Comparison of ENCODE assay signal across 19 cellular contexts in the genomic region with DNA sequence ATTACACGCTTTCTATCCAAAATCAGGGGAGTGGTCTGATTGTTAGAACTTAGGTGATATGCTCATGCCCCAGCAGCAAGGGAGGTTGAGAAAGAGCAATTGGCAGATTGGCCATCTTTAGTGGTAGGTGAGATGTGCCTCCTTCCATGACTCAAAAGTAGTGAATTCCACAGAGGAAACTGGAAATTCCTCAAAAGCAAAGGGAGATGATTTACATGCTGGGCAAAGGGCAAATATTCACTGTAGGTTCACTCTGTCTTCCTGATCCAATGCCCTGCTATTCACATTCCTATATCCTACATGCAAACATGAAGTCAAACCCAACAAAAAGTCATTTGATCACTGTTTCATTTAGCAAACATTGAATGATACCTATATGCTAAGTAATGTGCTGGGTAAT.
"Had no signal": no experiment of that assay in that cellular context is flagged by ENCODE, and none has a peak within 500 bp of the region (broad histone marks: within the 10 kb centered on the region; RNA-seq: fewer than 3 reads in every experiment).

No MANE protein-coding gene starts in this region.

- H3K36me3 ChIP-seq: colonic mucosa, heart right ventricle, neutrophil, stomach, uterus had no signal

- FAIRE-seq: endothelial cell of umbilical vein, frontal cortex, islet of Langerhans had no signal

- H3K9me3 ChIP-seq: colonic mucosa, heart right ventricle, neutrophil, psoas muscle, stomach, uterus had no signal

- H3K27me3 ChIP-seq: colonic mucosa, heart right ventricle, neutrophil, stomach, uterus had no signal

- H3K27ac ChIP-seq: colonic mucosa, heart right ventricle, neutrophil, psoas muscle, stomach, uterus had no signal

- H3K4me1 ChIP-seq: colonic mucosa, uterus had no signal

- DNase-seq: colonic mucosa; dermis blood vessel endothelial cell; heart right ventricle; hypothalamus; left ventricle myocardium superior; naive thymus-derived CD8-positive, alpha-beta T cell; psoas muscle; retina; stimulated activated CD4-positive, alpha-beta T cell treated with anti-CD3 and anti-CD28 coated beads, Interleukin-2, amount 100 ng/mL, for 24 hours; stimulated activated naive CD4-positive, alpha-beta T cell; stomach; substantia nigra; uterus had no signal

- H3K4me3 ChIP-seq: colonic mucosa, heart right ventricle, lung, psoas muscle, stomach, uterus had no signal

- ATAC-seq: naive thymus-derived CD8-positive, alpha-beta T cell; sciatic nerve had no signal
